In the genomic region with DNA sequence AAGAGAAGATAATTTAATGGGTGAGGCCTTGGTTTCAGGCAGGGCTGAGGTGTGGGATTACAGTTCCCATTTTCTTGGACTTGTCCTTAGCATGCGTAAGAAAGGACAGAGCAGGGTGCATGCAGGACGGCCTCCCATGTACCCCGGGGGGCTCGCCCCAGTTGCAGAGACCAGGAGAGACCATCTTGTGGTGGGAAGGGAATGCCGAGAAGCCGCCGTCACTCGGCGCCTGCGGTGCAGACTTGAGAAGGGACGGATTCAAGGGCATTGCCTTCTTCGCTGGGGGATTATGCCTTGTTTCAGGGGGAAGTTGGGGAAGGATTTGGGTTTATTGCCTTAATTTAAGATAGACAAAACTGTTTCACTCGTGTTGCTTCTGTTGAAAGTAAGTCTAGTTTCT, we compare ENCODE assay signal across 23 cellular contexts.
A peak's percentile ranks its signal among the peaks of the same experiment; 100 is the strongest.
DNase-seq lines count a peak whose midpoint lies in the region; ATAC-seq, FAIRE-seq and TF ChIP-seq lines count a peak whose summit lies in the region.
"Had no signal": no experiment of that assay in that cellular context is flagged by ENCODE, and none has a peak within 500 bp of the region (broad histone marks: within the 10 kb centered on the region; RNA-seq: fewer than 3 reads in every experiment).

No MANE protein-coding gene starts in this region.

- H3K27me3 ChIP-seq in H1 (replicated peaks in 1 of 4; ENCODE audit: control insufficient read depth in 3 of 4, extremely low read depth in 1 of 4, insufficient read depth in 3 of 4, low read length in 3 of 4): no peaks in the 10 kb centered on the region
- H3K27me3 ChIP-seq in neural progenitor cell: no peaks in the 10 kb centered on the region
- H3K27me3 ChIP-seq: BLaER1 had no signal

- no peak overlapping the region for H2AK5ac ChIP-seq in H1 (ENCODE audit: low read depth, low read length)

- H3K9ac ChIP-seq in H1 (replicated peaks in 1 of 4; ENCODE audit: extremely low read depth in 1 of 4, low read depth in 3 of 4, low read length in 3 of 4) (no peak overlapping the region), kidney (ENCODE audit: low read length in 2 of 2) (no peak overlapping the region), neural progenitor cell (no peak overlapping the region)
- H3K9ac ChIP-seq: BLaER1 had no signal

- H2AFZ ChIP-seq in H1 (ENCODE audit: low read length) (0 out of 2 replicates have a peak overlapping the region, but pooled peaks have one; percentile 8), neural progenitor cell (replicated peaks) (no peak overlapping the region)
- H2AFZ ChIP-seq: GM23338 had no signal

- no peak overlapping the region for H4K91ac ChIP-seq in H1 (replicated peaks; ENCODE audit: insufficient read length, low read length)

- H2BK20ac ChIP-seq in H1 (ENCODE audit: low read length): no peak overlapping the region

- H3K79me1 ChIP-seq in H1 (ENCODE audit: low read depth, low read length): no peaks in the 10 kb centered on the region

- H3K27me3 Mint-ChIP-seq in HFFc6 (ENCODE audit: insufficient read depth): peaks cover 80% of the 10 kb centered on the region
- H3K27me3 Mint-ChIP-seq in neural progenitor cell (ENCODE audit: insufficient read depth, low read depth): peaks cover 5% of the 10 kb centered on the region
- H3K27me3 Mint-ChIP-seq: B cell; CD4-positive, CD25-positive, alpha-beta regulatory T cell had no signal

- H3K4me1 Mint-ChIP-seq in HFFc6 (ENCODE audit: low read depth) (peaks cover 19% of the 10 kb centered on the region; the same call in 1 of the 2 replicates), neural progenitor cell (peaks cover 15% of the 10 kb centered on the region)
- H3K4me1 Mint-ChIP-seq: B cell; CD4-positive, CD25-positive, alpha-beta regulatory T cell had no signal

- H3K23ac ChIP-seq in H1 (ENCODE audit: insufficient read length): no peak overlapping the region

- H3K9me3 Mint-ChIP-seq in HFFc6 (peaks cover 19% of the 10 kb centered on the region), neural progenitor cell (no peaks in the 10 kb centered on the region)
- H3K9me3 Mint-ChIP-seq: CD8-positive, alpha-beta T cell had no signal

- POLR2A ChIA-PET in H1 (lab: Charles Lee; ENCODE audit: partially characterized antibody): no interaction called here

- TF ChIP-seq CTCF in HFFc6 (IDR thresholded peaks at IDR 0.05) (no peak), H1 (IDR thresholded peaks at IDR 0.05; ENCODE audit: control extremely low read depth in 1 of 3, insufficient read depth in 1 of 3, low read depth in 1 of 3, low read length in 3 of 3) (no peak), kidney (IDR thresholded peaks at IDR 0.05; ENCODE audit: borderline replicate concordance, extremely low read depth, insufficient read depth) (no peak), neural progenitor cell (IDR thresholded peaks at IDR 0.05) (no peak)

- no peak for TF ChIP-seq POLR2A in H1 (IDR thresholded peaks at IDR 0.05; ENCODE audit: control extremely low read depth in 1 of 2, low read depth in 2 of 2, low read length in 2 of 2)

- peaks cover 2% of the 10 kb centered on the region; the same call in 1 of the 2 replicates for H3K23me2 ChIP-seq in H1 (ENCODE audit: low read depth, low read length)

- H3K14ac ChIP-seq in H1 (ENCODE audit: insufficient read length): no peak overlapping the region

- no peak overlapping the region for H2BK5ac ChIP-seq in H1 (ENCODE audit: low read depth, low read length)

- no peak for TF ChIP-seq EP300 in H1 (IDR thresholded peaks at IDR 0.05; ENCODE audit: borderline replicate concordance in 1 of 2, low read depth in 2 of 2, low read length in 2 of 2)

- H4K8ac ChIP-seq in H1 (ENCODE audit: extremely low read depth, insufficient read depth, low read length): no peak overlapping the region

- FAIRE-seq in H1 (lab: Jason Lieb, UNC) (no peak), kidney (lab: Jason Lieb, UNC) (no peak)
- FAIRE-seq: A204.1, GM12878, H54 had no signal

- H4K20me1 ChIP-seq in H1 (replicated peaks in 1 of 2; ENCODE audit: control insufficient read depth in 1 of 2, insufficient read depth in 2 of 2, low read length in 2 of 2): no peaks in the 10 kb centered on the region
- H4K20me1 ChIP-seq in neural progenitor cell (ENCODE audit: low read depth): no peaks in the 10 kb centered on the region
- H4K20me1 ChIP-seq: BLaER1 had no signal

- TF ChIP-seq RAD21 in H1 (IDR thresholded peaks at IDR 0.05 in 1 of 2, conservative IDR thresholded peaks at IDR 0.05 in 1 of 2; ENCODE audit: low read depth in 2 of 2, low read length in 2 of 2): no peak

- H3K36me3 Mint-ChIP-seq in HFFc6 (ENCODE audit: low read depth): peaks cover 60% of the 10 kb centered on the region
- peaks cover 32% of the 10 kb centered on the region for H3K36me3 Mint-ChIP-seq in neural progenitor cell
- H3K36me3 Mint-ChIP-seq: CD8-positive, alpha-beta T cell had no signal

- H2BK15ac ChIP-seq in H1 (ENCODE audit: low read length): no peak overlapping the region

- peak overlapping the region; percentile 75 for H3K4me3 Mint-ChIP-seq in HFFc6
- H3K4me3 Mint-ChIP-seq in neural progenitor cell: no peak overlapping the region
- H3K4me3 Mint-ChIP-seq: B cell; CD4-positive, CD25-positive, alpha-beta regulatory T cell; CD8-positive, alpha-beta T cell; GM23338 had no signal

- H3K9me3 ChIP-seq in H1 (ENCODE audit: insufficient read depth in 2 of 2, low read depth in 1 of 2, low read length in 1 of 2) (no peaks in the 10 kb centered on the region), kidney (ENCODE audit: control insufficient read depth in 1 of 2, low read length in 2 of 2) (no peaks in the 10 kb centered on the region), neural progenitor cell (ENCODE audit: low read depth) (no peaks in the 10 kb centered on the region)
- H3K9me3 ChIP-seq: BLaER1, Caco-2, HAP-1 had no signal

- 90% methylated on average over 13 of the region's 13 CpGs; no CpG with 5 or more reads in 1 of the 2 experiments for WGBS in H1 (ENCODE audit: extremely low coverage in 1 of 2, insufficient coverage in 1 of 2, insufficient read length in 1 of 2, insufficient replicate concordance in 2 of 2, low coverage in 1 of 2, low lambda C conversion rate in 2 of 2, missing lambda C conversion rate in 1 of 2), 2 experiments

- intact Hi-C loops in kidney (cut with DNase I): no loop called here

- no peak overlapping the region for H3K4me2 ChIP-seq in H1 (ENCODE audit: insufficient read depth in 1 of 2, low read depth in 2 of 2, low read length in 2 of 2)
- no peak overlapping the region for H3K4me2 ChIP-seq in neural progenitor cell
- H3K4me2 ChIP-seq: BLaER1, GM23338 had no signal

- ATAC-seq in HG02610 (IDR thresholded peaks at IDR 0.05; ENCODE audit: unreplicated experiment): no peak
- no peak for ATAC-seq in HG03175 (IDR thresholded peaks at IDR 0.05; ENCODE audit: unreplicated experiment)
- ATAC-seq: CD8-positive, alpha-beta T cell; GM12878; GM23338 had no signal

- H3K4me3 ChIP-seq in H1 (ENCODE audit: extremely low read depth in 1 of 4, insufficient read depth in 2 of 4, low read depth in 3 of 4, low read length in 4 of 4): no peak overlapping the region
- H3K4me3 ChIP-seq in kidney (ENCODE audit: low read length in 2 of 2): no peak overlapping the region
- no peak overlapping the region for H3K4me3 ChIP-seq in neural progenitor cell
- H3K4me3 ChIP-seq: BLaER1, GM12878, GM23338, HAP-1 had no signal

- H3F3A ChIP-seq in neural progenitor cell (ENCODE audit: low read depth): peaks cover 9% of the 10 kb centered on the region

- no peak overlapping the region for H3K56ac ChIP-seq in H1 (replicated peaks; ENCODE audit: insufficient read length, low read depth, low read length)

- no peak overlapping the region for H3K4ac ChIP-seq in H1 (replicated peaks; ENCODE audit: insufficient read length, low read depth, low read length)

- DNase-seq in HFFc6: no peak
- no peak for DNase-seq in H1 (ENCODE audit: low read depth in 1 of 2, low spot score in 2 of 2)
- DNase-seq in kidney: peak; percentile 47
- no peak for DNase-seq in neural progenitor cell (ENCODE audit: low spot score)
- no peak for DNase-seq in inferior parietal cortex (ENCODE audit: extremely low spot score)
- no peak for DNase-seq in NCI-H1694 (lab: John Stamatoyannopoulos, UW)
- DNase-seq: Caco-2; CD4-positive, CD25-positive, alpha-beta regulatory T cell; CD8-positive, alpha-beta T cell; DMS79; EL; GDM1 had no signal

- H3K27ac Mint-ChIP-seq in HFFc6: peak overlapping the region; percentile 71
- peak overlapping the region; percentile 78 for H3K27ac Mint-ChIP-seq in neural progenitor cell
- H3K27ac Mint-ChIP-seq: B cell; CD8-positive, alpha-beta T cell; GM23338 had no signal

- H2BK120ac ChIP-seq in H1 (replicated peaks; ENCODE audit: low read depth, low read length): no peak overlapping the region

- H3K27ac ChIP-seq in H1 (ENCODE audit: low read depth, low read length): no peak overlapping the region
- no peak overlapping the region for H3K27ac ChIP-seq in kidney (ENCODE audit: low read depth in 2 of 2, low read length in 2 of 2)
- H3K27ac ChIP-seq in neural progenitor cell: no peak overlapping the region
- H3K27ac ChIP-seq: 22Rv1, BLaER1, C4-2B had no signal

- H3K79me2 ChIP-seq in H1 (ENCODE audit: control insufficient read depth in 1 of 2, insufficient read depth in 2 of 2, low read length in 2 of 2) (no peaks in the 10 kb centered on the region), neural progenitor cell (ENCODE audit: low read depth) (no peaks in the 10 kb centered on the region)

- H3K4me1 ChIP-seq in H1 (replicated peaks in 1 of 4; ENCODE audit: control insufficient read depth in 3 of 4, insufficient read depth in 4 of 4, low read length in 3 of 4) (peaks cover 0 to 8% (median 2%) of the 10 kb centered on the region in 4 experiments; a peak in 5 of 7 replicates), kidney (ENCODE audit: control insufficient read depth in 1 of 2, insufficient read depth in 1 of 2, low read depth in 1 of 2, low read length in 2 of 2) (no peaks in the 10 kb centered on the region), neural progenitor cell (no peaks in the 10 kb centered on the region)
- H3K4me1 ChIP-seq: BLaER1, HAP-1 had no signal

- no peak overlapping the region for H3K18ac ChIP-seq in H1 (ENCODE audit: extremely low read depth, low read length)

- H4K5ac ChIP-seq in H1 (ENCODE audit: insufficient read length, low read depth, low read length): no peak overlapping the region

- H2BK12ac ChIP-seq in H1 (ENCODE audit: low read depth, low read length): no peak overlapping the region

- CTCF ChIA-PET in H1 (lab: Charles Lee; ENCODE audit: partially characterized antibody): interaction anchor here (0.8 to 4.8 kb wide), 4 partner anchors 11 to 256 kb away, joined by 3 to 34 read pairs (median 3); no protein-coding TSS in a partner anchor

- H3K36me3 ChIP-seq in H1 (ENCODE audit: control insufficient read depth in 2 of 4, insufficient read depth in 4 of 4, low read length in 3 of 4) (no peaks in the 10 kb centered on the region), kidney (ENCODE audit: control insufficient read depth in 1 of 2, insufficient read depth in 2 of 2, low read length in 2 of 2) (no peaks in the 10 kb centered on the region), neural progenitor cell (no peaks in the 10 kb centered on the region)
- H3K36me3 ChIP-seq: HAP-1 had no signal

TF ChIP-seq in H1, 55 proteins besides CTCF, POLR2A, EP300 and RAD21:
- TF ChIP-seq KDM1A (IDR thresholded peaks at IDR 0.05; ENCODE audit: borderline replicate concordance, low read length): no peak
